1 cellular context compared by ENCODE assay signal in the genomic region with DNA sequence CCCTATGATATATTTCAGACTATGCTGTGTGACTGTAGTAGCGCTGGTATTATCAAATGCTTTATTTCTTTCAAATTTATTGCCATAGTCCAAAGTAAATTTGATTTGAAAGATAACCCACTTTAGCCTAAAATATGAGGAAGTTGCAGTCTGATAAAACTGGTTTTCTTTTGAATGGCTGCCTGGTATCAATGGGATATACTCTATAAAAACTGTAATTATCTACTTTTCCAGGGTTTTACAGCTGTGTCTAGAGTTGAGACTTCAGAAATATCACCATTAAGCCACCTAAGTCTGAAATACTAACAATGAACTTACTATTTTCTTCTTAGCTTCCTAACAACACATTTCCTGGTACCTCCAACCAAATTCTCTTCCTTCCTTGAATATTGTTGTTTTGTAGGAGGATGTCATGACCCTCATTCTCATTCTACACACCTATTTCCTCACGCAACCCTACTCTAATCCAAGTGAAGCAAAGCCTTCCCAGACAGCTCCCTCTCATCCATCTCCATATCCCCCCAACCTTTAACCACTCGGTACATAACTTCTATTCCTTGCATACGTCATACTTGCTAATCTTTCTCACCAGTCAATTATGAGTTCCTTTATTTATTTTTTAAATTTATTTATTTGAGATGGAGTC.
TF ChIP-seq lines count a peak whose summit lies in the region.

No MANE protein-coding gene starts in this region.

TF ChIP-seq in WTC11, 78 proteins besides CTCF, POLR2A, EP300 and RAD21 (continued from another document):
- TF ChIP-seq, protein P1, sequence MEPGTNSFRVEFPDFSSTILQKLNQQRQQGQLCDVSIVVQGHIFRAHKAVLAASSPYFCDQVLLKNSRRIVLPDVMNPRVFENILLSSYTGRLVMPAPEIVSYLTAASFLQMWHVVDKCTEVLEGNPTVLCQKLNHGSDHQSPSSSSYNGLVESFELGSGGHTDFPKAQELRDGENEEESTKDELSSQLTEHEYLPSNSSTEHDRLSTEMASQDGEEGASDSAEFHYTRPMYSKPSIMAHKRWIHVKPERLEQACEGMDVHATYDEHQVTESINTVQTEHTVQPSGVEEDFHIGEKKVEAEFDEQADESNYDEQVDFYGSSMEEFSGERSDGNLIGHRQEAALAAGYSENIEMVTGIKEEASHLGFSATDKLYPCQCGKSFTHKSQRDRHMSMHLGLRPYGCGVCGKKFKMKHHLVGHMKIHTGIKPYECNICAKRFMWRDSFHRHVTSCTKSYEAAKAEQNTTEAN (CRISPR knock-in tag; IDR thresholded peaks at IDR 0.05), result no peak
- TF ChIP-seq ZNF138 (CRISPR knock-in tag; conservative IDR thresholded peaks at IDR 0.05), result no peak
- TF ChIP-seq TEAD1 (CRISPR knock-in tag; IDR thresholded peaks at IDR 0.05), result no peak
- TF ChIP-seq ELF4 (CRISPR knock-in tag; IDR thresholded peaks at IDR 0.05; ENCODE audit: low read depth), result no peak
- no peak for TF ChIP-seq NR1H2 (CRISPR knock-in tag; IDR thresholded peaks at IDR 0.05)
- TF ChIP-seq CDX4 (CRISPR knock-in tag; IDR thresholded peaks at IDR 0.05; ENCODE audit: borderline replicate concordance), result no peak
- no peak for TF ChIP-seq AR (CRISPR knock-in tag; IDR thresholded peaks at IDR 0.05)
- TF ChIP-seq ZNF263 (CRISPR knock-in tag; IDR thresholded peaks at IDR 0.05; ENCODE audit: low read depth), result no peak
- TF ChIP-seq NR2C2 (CRISPR knock-in tag; IDR thresholded peaks at IDR 0.05), result no peak
- no peak for TF ChIP-seq MLX (CRISPR knock-in tag; IDR thresholded peaks at IDR 0.05)
- TF ChIP-seq, protein P2, sequence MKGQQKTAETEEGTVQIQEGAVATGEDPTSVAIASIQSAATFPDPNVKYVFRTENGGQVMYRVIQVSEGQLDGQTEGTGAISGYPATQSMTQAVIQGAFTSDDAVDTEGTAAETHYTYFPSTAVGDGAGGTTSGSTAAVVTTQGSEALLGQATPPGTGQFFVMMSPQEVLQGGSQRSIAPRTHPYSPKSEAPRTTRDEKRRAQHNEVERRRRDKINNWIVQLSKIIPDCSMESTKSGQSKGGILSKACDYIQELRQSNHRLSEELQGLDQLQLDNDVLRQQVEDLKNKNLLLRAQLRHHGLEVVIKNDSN (CRISPR knock-in tag; IDR thresholded peaks at IDR 0.05), result no peak
- TF ChIP-seq RELA (CRISPR knock-in tag; IDR thresholded peaks at IDR 0.05; ENCODE audit: borderline replicate concordance), result no peak
- TF ChIP-seq TP53 (CRISPR knock-in tag; IDR thresholded peaks at IDR 0.05), result no peak
- TF ChIP-seq ATF1 (CRISPR knock-in tag; IDR thresholded peaks at IDR 0.05), result no peak
